16 cellular contexts compared by ENCODE assay signal in the genomic region with DNA sequence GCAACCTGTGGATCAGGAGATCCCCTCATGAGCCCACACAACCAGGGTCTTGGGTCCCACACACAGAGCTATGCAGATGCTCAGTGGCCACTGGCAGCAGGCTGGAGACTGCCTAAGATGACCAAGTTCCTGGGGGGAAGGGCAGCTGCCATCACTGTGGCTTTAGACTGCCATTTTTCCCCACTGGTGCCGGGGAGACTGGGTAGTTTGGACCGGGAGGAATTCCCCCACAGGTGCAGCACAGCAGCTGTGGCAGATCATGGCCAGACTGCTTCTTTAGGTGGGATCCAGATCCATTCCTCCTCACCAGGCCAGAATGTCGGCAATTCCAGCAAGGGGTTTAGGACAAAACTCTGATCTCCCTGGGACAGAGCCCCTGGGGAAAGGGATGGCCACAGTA. TPM values are rescaled to one million over a fixed set of nuclear protein-coding genes. Genes with fewer than 3 reads are reported as not detected.
DNase-seq lines count a peak whose midpoint lies in the region; ATAC-seq, FAIRE-seq and TF ChIP-seq lines count a peak whose summit lies in the region.
"Had no signal": no experiment of that assay in that cellular context is flagged by ENCODE, and none has a peak within 500 bp of the region (broad histone marks: within the 10 kb centered on the region; RNA-seq: fewer than 3 reads in every experiment).

No MANE protein-coding gene starts in this region.

- CTCF ChIA-PET in GM12878 (lab: Yijun Ruan, JAX): interaction anchor here (1.2 to 1.5 kb wide), 2 partner anchors 71 to 209 kb away, joined by 3 to 4 read pairs; no protein-coding TSS in a partner anchor

- TF ChIP-seq EP300 in GM12878 (IDR thresholded peaks at IDR 0.05; ENCODE audit: borderline replicate concordance in 1 of 2, control insufficient read depth in 1 of 2, low read depth in 2 of 2, low read length in 2 of 2): no peak

- no peaks in the 10 kb centered on the region for H3K4me1 Mint-ChIP-seq in osteocyte (ENCODE audit: unreplicated experiment)
- peaks cover 52 to 69% of the 10 kb centered on the region in 2 donors for H3K4me1 Mint-ChIP-seq in natural killer cell

- H3K36me3 ChIP-seq in H7 (replicated peaks; ENCODE audit: control insufficient read depth, insufficient read depth, low read length) (no peaks in the 10 kb centered on the region), GM12878 (ENCODE audit: control insufficient read depth in 2 of 2, insufficient read depth in 2 of 2, low read length in 1 of 2) (no peaks in the 10 kb centered on the region)

- no peaks in the 10 kb centered on the region for H3K27me3 ChIP-seq in H7 (ENCODE audit: control insufficient read depth, insufficient read depth, low read length)
- H3K27me3 ChIP-seq in GM12878 (replicated peaks in 1 of 2; ENCODE audit: control insufficient read depth in 2 of 2, insufficient read depth in 2 of 2, low read length in 1 of 2): no peaks in the 10 kb centered on the region

- H3K79me2 ChIP-seq in GM12878 (ENCODE audit: control insufficient read depth, insufficient read depth, low read length): no peaks in the 10 kb centered on the region

- FAIRE-seq in GM12878 (lab: Jason Lieb, UNC): no peak
- FAIRE-seq: G401.6, H54 had no signal

- H3K9me3 ChIP-seq in GM12878 (replicated peaks; ENCODE audit: control insufficient read depth, insufficient read depth, low read length): no peaks in the 10 kb centered on the region; the same call in 2 of the 3 replicates

- ATAC-seq in GM12878 (peak; percentile 76), natural killer cell (no peak), HG03565 (IDR thresholded peaks at IDR 0.05; ENCODE audit: unreplicated experiment) (no peak)

- peak overlapping the region; percentile 17; the same call in 1 of the 2 replicates for H3K27ac ChIP-seq in GM12878 (ENCODE audit: control insufficient read depth, insufficient read depth)

- peaks cover 50% of the 10 kb centered on the region for H3K27me3 Mint-ChIP-seq in osteocyte (ENCODE audit: unreplicated experiment)
- no peaks in the 10 kb centered on the region for H3K27me3 Mint-ChIP-seq in natural killer cell (ENCODE audit: low read depth in 2 of 2)
- H3K27me3 Mint-ChIP-seq: CD4-positive, alpha-beta memory T cell had no signal

- no peak for TF ChIP-seq RAD21 in GM12878 (IDR thresholded peaks at IDR 0.05; ENCODE audit: insufficient read depth, low read depth, low read length)

- H3K27ac Mint-ChIP-seq in osteocyte (ENCODE audit: unreplicated experiment) (no peak overlapping the region), natural killer cell (no peak overlapping the region)
- H3K27ac Mint-ChIP-seq: CD4-positive, alpha-beta memory T cell had no signal

- no peak for TF ChIP-seq POLR2A in GM12878 (IDR thresholded peaks at IDR 0.05; ENCODE audit: low read depth, low read length)

- intact Hi-C loops in GM12878 (cut with micrococcal nuclease; ENCODE audit: unreplicated experiment) (no loop called here), natural killer cell (cut with micrococcal nuclease) (no loop called here)

- H3K9me3 Mint-ChIP-seq in osteocyte (ENCODE audit: unreplicated experiment): peaks cover 10% of the 10 kb centered on the region
- peaks cover 4 to 6% of the 10 kb centered on the region in 2 donors for H3K9me3 Mint-ChIP-seq in natural killer cell

- H3K36me3 Mint-ChIP-seq in osteocyte (ENCODE audit: unreplicated experiment) (no peaks in the 10 kb centered on the region), natural killer cell (peaks cover 11% of the 10 kb centered on the region)

- 0% methylated on average over 3 of the region's 3 CpGs for WGBS in GM12878 (ENCODE audit: insufficient coverage, insufficient replicate concordance, low lambda C conversion rate, missing lambda C conversion rate)

- TF ChIP-seq CTCF in GM12878 (IDR thresholded peaks at IDR 0.05 in 2 of 3, conservative IDR thresholded peaks at IDR 0.05 in 1 of 3; ENCODE audit: control insufficient read depth in 2 of 3, extremely low read depth in 1 of 3, insufficient read depth in 1 of 3, low read depth in 3 of 3, low read length in 3 of 3) (no peak), osteocyte (IDR thresholded peaks at IDR 0.05) (no peak), natural killer cell (IDR thresholded peaks at IDR 0.05) (no peak), GM13977 (IDR thresholded peaks at IDR 0.05; ENCODE audit: extremely low read depth, insufficient read depth, missing control alignments) (no peak)

- H3K9ac ChIP-seq in GM12878 (ENCODE audit: control insufficient read depth, insufficient read depth, low read length): no peak overlapping the region

- peak; percentile 1 for DNase-seq in H7
- DNase-seq in GM12878 (ENCODE audit: low read depth, low spot score): no peak
- peak; percentile 51 for DNase-seq in osteocyte (ENCODE audit: extremely low spot score, unreplicated experiment)
- DNase-seq in natural killer cell: no peak
- no peak for DNase-seq in GM13977 (ENCODE audit: low spot score)
- DNase-seq: C1 segment of cervical spinal cord; Calu3; CD4-positive, alpha-beta memory T cell; COR-L47; DMS53; DMS79 treated with DMSO at 0.1 percent for 48 hours; GOT3; HCEC 1CT had no signal

- RAD21 ChIA-PET in GM12878 (lab: Charles Lee; ENCODE audit: unreplicated experiment): interaction anchor here (0.8 to 1.2 kb wide), 5 partner anchors 9 to 214 kb away, joined by 3 to 4 read pairs (median 4); no protein-coding TSS in a partner anchor

- in situ Hi-C loops in GM12878 (cut with MboI) (no loop called here), GM13977 (cut with MboI; ENCODE audit: low pct_unique_long_range_greater_than_20kb, low sequenced_read_pairs, unreplicated experiment) (no loop called here)

- SMC1A ChIA-PET in GM12878 (lab: Charles Lee; ENCODE audit: uncharacterized antibody, unreplicated experiment): interaction anchor here (1.1 to 2.3 kb wide), 10 partner anchors 9 to 72 kb away, joined by 3 to 12 read pairs (median 4); no protein-coding TSS in a partner anchor

- peaks cover 11% of the 10 kb centered on the region for H3K4me1 ChIP-seq in GM12878 (ENCODE audit: control insufficient read depth, insufficient read depth, low read length)

- peak overlapping the region; percentile 38; the same call in 1 of the 2 replicates for H3K4me2 ChIP-seq in GM12878 (ENCODE audit: control insufficient read depth, insufficient read depth)

- H3K4me3 ChIP-seq in H7 (ENCODE audit: insufficient read depth, low read depth, low read length): no peak overlapping the region
- H3K4me3 ChIP-seq in GM12878: no peak overlapping the region

- H2AFZ ChIP-seq in GM12878 (ENCODE audit: control insufficient read depth, low read depth, low read length): peak overlapping the region; percentile 41; the same call in 1 of the 2 replicates

- H3K4me3 Mint-ChIP-seq in osteocyte (ENCODE audit: unreplicated experiment): no peak overlapping the region
- H3K4me3 Mint-ChIP-seq in natural killer cell: no peak overlapping the region
- H3K4me3 Mint-ChIP-seq: CD4-positive, alpha-beta memory T cell had no signal

- no peaks in the 10 kb centered on the region for H4K20me1 ChIP-seq in GM12878 (ENCODE audit: control insufficient read depth, insufficient read depth)

- BruUV-seq in GM12878 (replicated peaks; lab: Mats Ljungman, UMichigan): no TSS peak

- POLR2A ChIA-PET in GM12878 (lab: Charles Lee): interaction anchor here (1.2 to 1.4 kb wide), 3 partner anchors 10 to 50 kb away, joined by 4 to 7 read pairs (median 4); no protein-coding TSS in a partner anchor

RNA-seq across cellular contexts. Expression of gene HIVEP3, which starts 45.7 kb away (rescaled TPM):
- 1.8 and 1.9 TPM in 2 replicates for total RNA-seq in H7 (2014; rRNA removed; shearing (Covaris generic))
- total RNA-seq in GM12878 (2013; cell fraction: nucleolus; rRNA removed): 42.5 and 46.4 TPM in 2 replicates
- total RNA-seq in GM12878 (2014; rRNA removed) (2.8 and 2.9 TPM in 2 replicates), GM12878 (2014; rRNA removed; fragmentation: Illumina TruSeq; extraction: Trizol) (3.4 and 3.5 TPM in 2 replicates), GM12878 (2021) (13.6 and 13.8 TPM in 2 replicates), osteocyte (0.78 and 0.97 TPM in 2 replicates), natural killer cell (10 to 100 TPM; 26.2 to 35.2 (median 29.8) TPM)
- polyA plus RNA-seq in GM12878 (2011; ENCODE audit: low read depth): 1.8 TPM
- polyA plus RNA-seq in GM12878 (2011; rRNA removed) (3.5 and 4.3 TPM in 2 replicates), GM12878 (2014; fragmentation: Illumina TruSeq; extraction: Trizol) (7.4 and 8.6 TPM in 2 replicates), GM12878 (2014; fragmentation: Nextera tagmentation; extraction: Ambion mirVana) (1 to 10 TPM; 1.8 to 2.2 TPM), GM12878 (2014; rRNA removed) (6.0 and 7.7 TPM in 2 replicates), GM12878 (2016; fragmentation: Nextera tagmentation; extraction: Ambion mirVana) (1 to 10 TPM; 3.0 to 4.3 TPM)
- polyA plus RNA-seq in GM12878 (2011; cell fraction: cytosol; rRNA removed): 5.4 and 6.8 TPM in 2 replicates
- polyA plus RNA-seq in GM12878 (2011; cell fraction: nucleus; rRNA removed): 7.7 and 9.8 TPM in 2 replicates
- polyA plus RNA-seq in GM12878 (2012): 4.9 and 5.2 TPM in 2 replicates
- 11.4 and 11.5 TPM in 2 replicates for polyA minus RNA-seq in GM12878 (2011; rRNA and poly(A)+ RNA removed)
- 5.5 and 5.6 TPM in 2 replicates for polyA minus RNA-seq in GM12878 (2011; cell fraction: cytosol; rRNA and poly(A)+ RNA removed)
- 6.0 and 17.6 TPM in 2 replicates for polyA minus RNA-seq in GM12878 (2011; cell fraction: nucleus; rRNA and poly(A)+ RNA removed)

Comparison
In these comparisons a context has a peak if more than half of its experiments do, and no peak if none do; other contexts are left out.
1. DNase-seq: peak in H7 (single experiment) and osteocyte (single experiment); none in GM12878 (single experiment), natural killer cell (single experiment) and GM13977 (single experiment).